1 cellular context compared by ENCODE assay signal in genomic region chr15:95869920-95870319, GRCh38.
TF ChIP-seq lines count a peak whose summit lies in the region.

No MANE protein-coding gene starts in this region.

TF ChIP-seq in H1, 55 proteins besides CTCF, POLR2A, EP300 and RAD21:
- no peak for TF ChIP-seq NANOG (IDR thresholded peaks at IDR 0.05; ENCODE audit: insufficient read depth, low read depth, low read length, poor library complexity, severe bottlenecking)
- no peak for TF ChIP-seq SIN3A (conservative IDR thresholded peaks at IDR 0.05 in 1 of 2, IDR thresholded peaks at IDR 0.05 in 1 of 2; ENCODE audit: low read depth in 1 of 2, low read length in 2 of 2)
- no peak for TF ChIP-seq HDAC6 (IDR thresholded peaks at IDR 0.05; ENCODE audit: low read depth, low read length)
- TF ChIP-seq TAF7 (optimal IDR thresholded peaks at IDR 0.05; ENCODE audit: borderline replicate concordance, low read depth, low read length), result no peak
- no peak for TF ChIP-seq RNF2 (IDR thresholded peaks at IDR 0.05; ENCODE audit: borderline replicate concordance, low read depth, low read length, missing control alignments, poor library complexity, severe bottlenecking)
- no peak for TF ChIP-seq RFX5 (IDR thresholded peaks at IDR 0.05; ENCODE audit: borderline replicate concordance, low read depth, low read length)
- no peak for TF ChIP-seq KDM1A (IDR thresholded peaks at IDR 0.05; ENCODE audit: borderline replicate concordance, low read length)
- TF ChIP-seq CBX5 (IDR thresholded peaks at IDR 0.05; ENCODE audit: low read depth, low read length), result no peak
- no peak for TF ChIP-seq POU5F1 (IDR thresholded peaks at IDR 0.05; ENCODE audit: low read depth, low read length)
- TF ChIP-seq SIRT6 (IDR thresholded peaks at IDR 0.05; ENCODE audit: low read length), result no peak
- TF ChIP-seq POLR2AphosphoS5 (IDR thresholded peaks at IDR 0.05; ENCODE audit: low read depth, low read length), result no peak
